Comparison of ENCODE assay signal across 16 cellular contexts in genomic region chr10:96902117-96902516, GRCh38.
DNase-seq lines count a peak whose midpoint lies in the region; ATAC-seq and TF ChIP-seq lines count a peak whose summit lies in the region.
"Had no signal": no experiment of that assay in that cellular context is flagged by ENCODE, and none has a peak within 500 bp of the region (broad histone marks: within the 10 kb centered on the region; RNA-seq: fewer than 3 reads in every experiment).

No MANE protein-coding gene starts in this region.

- no peak for DNase-seq in natural killer cell treated with Interleukin-12 subunit alpha and Interleukin-12 subunit beta and Interleukin-15 and Interleukin-18, amount 100 ng/mL, for 72 hours (ENCODE audit: low spot score)
- DNase-seq in natural killer cell (no peak), activated B cell treated with CpG ODN at 0.5 μM for 24 hours (no peak), naive B cell (no peak), OCI-M2 (lab: John Stamatoyannopoulos, UW; ENCODE audit: unreplicated experiment) (no peak), NCI-H128 (lab: John Stamatoyannopoulos, UW; ENCODE audit: unreplicated experiment) (no peak), nucleus accumbens (lab: John Stamatoyannopoulos, UW) (no peak)
- DNase-seq: Kasumi-1, MM.1S, NCI-H1105, NCI-H1694 treated with DMSO at 0.1 percent for 48 hours, NCI-H2107, NCI-H2227 treated with DMSO at 0.1 percent for 48 hours, NCI-H524, SHP77 had no signal

- no peaks in the 10 kb centered on the region for H3K36me3 Mint-ChIP-seq in natural killer cell treated with Interleukin-12 subunit alpha and Interleukin-12 subunit beta and Interleukin-15 and Interleukin-18, amount 100 ng/mL, for 72 hours
- no peaks in the 10 kb centered on the region for H3K36me3 Mint-ChIP-seq in natural killer cell
- peaks cover 10% of the 10 kb centered on the region for H3K36me3 Mint-ChIP-seq in activated B cell treated with CpG ODN at 0.5 μM for 24 hours (ENCODE audit: low read depth)
- peaks cover 4 to 12% of the 10 kb centered on the region in 2 donors for H3K36me3 Mint-ChIP-seq in naive B cell

- POLR2A ChIA-PET in activated B cell treated with CpG ODN at 0.5 μM for 24 hours (lab: Charles Lee), result no interaction called here

- TF ChIP-seq CTCF in natural killer cell (IDR thresholded peaks at IDR 0.05) (no peak), activated B cell treated with CpG ODN at 0.5 μM for 24 hours (IDR thresholded peaks at IDR 0.05) (no peak)

- ATAC-seq in natural killer cell treated with Interleukin-12 subunit alpha and Interleukin-12 subunit beta and Interleukin-15 and Interleukin-18, amount 100 ng/mL, for 72 hours, result no peak
- ATAC-seq in natural killer cell (no peak), activated B cell treated with CpG ODN at 0.5 μM for 24 hours (ENCODE audit: low read depth) (no peak), naive B cell (ENCODE audit: low read depth in 2 of 2) (no peak), GM18517 (IDR thresholded peaks at IDR 0.05; ENCODE audit: unreplicated experiment) (no peak)

- CTCF ChIA-PET in activated B cell treated with CpG ODN at 0.5 μM for 24 hours (lab: Charles Lee), result no interaction called here

- H3K27ac Mint-ChIP-seq in natural killer cell treated with Interleukin-12 subunit alpha and Interleukin-12 subunit beta and Interleukin-15 and Interleukin-18, amount 100 ng/mL, for 72 hours, result peak overlapping the region in 1 of 2 donors; percentile 1
- H3K27ac Mint-ChIP-seq in natural killer cell (peak overlapping the region in 1 of 2 donors; percentile 56), activated B cell treated with CpG ODN at 0.5 μM for 24 hours (no peak overlapping the region), naive B cell (peak overlapping the region in 4 of 6 donors; percentile 29 to 87 (median 38))

- H3K27me3 Mint-ChIP-seq in natural killer cell treated with Interleukin-12 subunit alpha and Interleukin-12 subunit beta and Interleukin-15 and Interleukin-18, amount 100 ng/mL, for 72 hours, result no peaks in the 10 kb centered on the region
- H3K27me3 Mint-ChIP-seq in natural killer cell (ENCODE audit: low read depth in 2 of 2), result no peaks in the 10 kb centered on the region
- no peaks in the 10 kb centered on the region for H3K27me3 Mint-ChIP-seq in activated B cell treated with CpG ODN at 0.5 μM for 24 hours
- no peaks in the 10 kb centered on the region for H3K27me3 Mint-ChIP-seq in naive B cell

- peaks cover 42 to 51% of the 10 kb centered on the region in 2 donors for H3K4me1 Mint-ChIP-seq in natural killer cell treated with Interleukin-12 subunit alpha and Interleukin-12 subunit beta and Interleukin-15 and Interleukin-18, amount 100 ng/mL, for 72 hours (ENCODE audit: low read depth in 2 of 2)
- H3K4me1 Mint-ChIP-seq in natural killer cell (peaks cover 53% of the 10 kb centered on the region in 2 donors), activated B cell treated with CpG ODN at 0.5 μM for 24 hours (peaks cover 56% of the 10 kb centered on the region), naive B cell (peaks cover 35 to 59% (median 45%) of the 10 kb centered on the region in 3 donors)

- peak overlapping the region; percentile 47 for H3K4me3 Mint-ChIP-seq in natural killer cell treated with Interleukin-12 subunit alpha and Interleukin-12 subunit beta and Interleukin-15 and Interleukin-18, amount 100 ng/mL, for 72 hours
- H3K4me3 Mint-ChIP-seq in natural killer cell (no peak overlapping the region), activated B cell treated with CpG ODN at 0.5 μM for 24 hours (peak overlapping the region; percentile 3), naive B cell (no peak overlapping the region)

- no peaks in the 10 kb centered on the region for H3K9me3 Mint-ChIP-seq in natural killer cell treated with Interleukin-12 subunit alpha and Interleukin-12 subunit beta and Interleukin-15 and Interleukin-18, amount 100 ng/mL, for 72 hours
- H3K9me3 Mint-ChIP-seq in natural killer cell (no peaks in the 10 kb centered on the region), activated B cell treated with CpG ODN at 0.5 μM for 24 hours (no peaks in the 10 kb centered on the region), naive B cell (peaks cover 0 to 3% (median 0%) of the 10 kb centered on the region in 7 donors)

- intact Hi-C loops in natural killer cell (cut with micrococcal nuclease) (no loop called here), activated B cell treated with CpG ODN at 0.5 μM for 24 hours (cut with micrococcal nuclease) (loop anchor here (10.0 kb wide), 1 partner anchor 67 kb away; the partner anchor contains the start of gene LCOR)

Comparison
In these comparisons a context has a peak if more than half of its experiments do, and no peak if none do; other contexts are left out.
1. H3K4me3 Mint-ChIP-seq: peak in natural killer cell treated with Interleukin-12 subunit alpha and Interleukin-12 subunit beta and Interleukin-15 and Interleukin-18, amount 100 ng/mL, for 72 hours (single experiment) and activated B cell treated with CpG ODN at 0.5 μM for 24 hours (single experiment); none in natural killer cell (single experiment) and naive B cell (0 of 8).